ENCODE assay signal across 1 cellular context in the genomic region with DNA sequence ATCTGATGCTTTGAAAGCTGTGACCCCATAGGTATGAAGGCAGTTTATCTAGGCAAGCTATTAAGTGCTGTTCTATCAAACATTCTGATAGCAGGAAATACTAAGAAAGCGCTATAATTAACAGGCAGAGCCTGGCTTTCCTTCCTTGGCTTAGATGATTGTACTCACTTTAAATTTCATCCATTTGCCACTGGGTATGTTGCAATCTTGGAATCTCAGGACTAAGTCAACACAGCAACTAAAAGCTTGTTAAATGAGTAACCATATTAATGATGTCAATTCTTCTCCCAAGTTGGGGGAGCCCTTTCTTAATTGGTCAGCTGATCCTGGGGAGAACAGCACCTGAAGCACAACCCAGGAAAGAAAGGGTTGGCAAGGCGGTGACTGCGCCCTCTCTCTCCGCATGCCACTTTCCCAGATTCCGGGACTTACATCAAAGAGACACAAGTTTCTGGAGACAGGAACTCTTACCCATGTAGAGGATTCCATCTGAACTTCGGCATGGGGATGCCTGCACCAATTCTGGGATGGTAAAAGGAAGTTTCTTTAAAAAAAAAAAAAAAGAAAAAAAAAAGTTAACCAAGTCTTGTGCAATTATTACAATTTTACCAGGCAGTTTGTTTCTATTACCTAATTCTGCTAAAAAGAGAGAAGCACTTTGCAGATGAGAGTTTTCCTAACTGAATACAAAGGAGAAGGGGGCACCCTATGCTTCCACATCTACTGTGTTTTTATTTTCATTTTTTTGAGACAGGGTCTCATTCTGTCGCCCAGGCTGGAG.
TF ChIP-seq lines count a peak whose summit lies in the region.

No MANE protein-coding gene starts in this region.

TF ChIP-seq in HepG2, 621 proteins besides CTCF, POLR2A, EP300 and RAD21 (continued from another document and continues in another):
- TF ChIP-seq, protein P1, sequence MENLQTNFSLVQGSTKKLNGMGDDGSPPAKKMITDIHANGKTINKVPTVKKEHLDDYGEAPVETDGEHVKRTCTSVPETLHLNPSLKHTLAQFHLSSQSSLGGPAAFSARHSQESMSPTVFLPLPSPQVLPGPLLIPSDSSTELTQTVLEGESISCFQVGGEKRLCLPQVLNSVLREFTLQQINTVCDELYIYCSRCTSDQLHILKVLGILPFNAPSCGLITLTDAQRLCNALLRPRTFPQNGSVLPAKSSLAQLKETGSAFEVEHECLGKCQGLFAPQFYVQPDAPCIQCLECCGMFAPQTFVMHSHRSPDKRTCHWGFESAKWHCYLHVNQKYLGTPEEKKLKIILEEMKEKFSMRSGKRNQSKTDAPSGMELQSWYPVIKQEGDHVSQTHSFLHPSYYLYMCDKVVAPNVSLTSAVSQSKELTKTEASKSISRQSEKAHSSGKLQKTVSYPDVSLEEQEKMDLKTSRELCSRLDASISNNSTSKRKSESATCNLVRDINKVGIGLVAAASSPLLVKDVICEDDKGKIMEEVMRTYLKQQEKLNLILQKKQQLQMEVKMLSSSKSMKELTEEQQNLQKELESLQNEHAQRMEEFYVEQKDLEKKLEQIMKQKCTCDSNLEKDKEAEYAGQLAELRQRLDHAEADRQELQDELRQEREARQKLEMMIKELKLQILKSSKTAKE (CRISPR knock-in tag; IDR thresholded peaks at IDR 0.05; ENCODE audit: borderline replicate concordance), result no peak
- TF ChIP-seq, protein P2, sequence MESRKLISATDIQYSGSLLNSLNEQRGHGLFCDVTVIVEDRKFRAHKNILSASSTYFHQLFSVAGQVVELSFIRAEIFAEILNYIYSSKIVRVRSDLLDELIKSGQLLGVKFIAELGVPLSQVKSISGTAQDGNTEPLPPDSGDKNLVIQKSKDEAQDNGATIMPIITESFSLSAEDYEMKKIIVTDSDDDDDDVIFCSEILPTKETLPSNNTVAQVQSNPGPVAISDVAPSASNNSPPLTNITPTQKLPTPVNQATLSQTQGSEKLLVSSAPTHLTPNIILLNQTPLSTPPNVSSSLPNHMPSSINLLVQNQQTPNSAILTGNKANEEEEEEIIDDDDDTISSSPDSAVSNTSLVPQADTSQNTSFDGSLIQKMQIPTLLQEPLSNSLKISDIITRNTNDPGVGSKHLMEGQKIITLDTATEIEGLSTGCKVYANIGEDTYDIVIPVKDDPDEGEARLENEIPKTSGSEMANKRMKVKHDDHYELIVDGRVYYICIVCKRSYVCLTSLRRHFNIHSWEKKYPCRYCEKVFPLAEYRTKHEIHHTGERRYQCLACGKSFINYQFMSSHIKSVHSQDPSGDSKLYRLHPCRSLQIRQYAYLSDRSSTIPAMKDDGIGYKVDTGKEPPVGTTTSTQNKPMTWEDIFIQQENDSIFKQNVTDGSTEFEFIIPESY (CRISPR knock-in tag; IDR thresholded peaks at IDR 0.05), result 0 out of 2 replicates have a peak, but pooled peaks have one; percentile 28
- TF ChIP-seq ZNF431 (CRISPR knock-in tag; IDR thresholded peaks at IDR 0.05; ENCODE audit: borderline replicate concordance, low read depth), result no peak
- no peak for TF ChIP-seq ZNF83 (CRISPR knock-in tag; IDR thresholded peaks at IDR 0.05; ENCODE audit: borderline replicate concordance)
- TF ChIP-seq REXO4 (CRISPR knock-in tag; IDR thresholded peaks at IDR 0.05; ENCODE audit: borderline replicate concordance), result no peak
- TF ChIP-seq, protein P3, sequence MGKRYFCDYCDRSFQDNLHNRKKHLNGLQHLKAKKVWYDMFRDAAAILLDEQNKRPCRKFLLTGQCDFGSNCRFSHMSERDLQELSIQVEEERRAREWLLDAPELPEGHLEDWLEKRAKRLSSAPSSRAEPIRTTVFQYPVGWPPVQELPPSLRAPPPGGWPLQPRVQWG (CRISPR knock-in tag; IDR thresholded peaks at IDR 0.05; ENCODE audit: borderline replicate concordance, low read depth), result no peak
- no peak for TF ChIP-seq GABPA (IDR thresholded peaks at IDR 0.05; ENCODE audit: low read depth, low read length)
- TF ChIP-seq GABPA (CRISPR knock-in tag; IDR thresholded peaks at IDR 0.05; ENCODE audit: low read depth), result no peak; the same call in 1 of the 2 replicates
- peak; percentile 84; the same call in 1 of the 2 replicates for TF ChIP-seq SOX5 (CRISPR knock-in tag; IDR thresholded peaks at IDR 0.05; ENCODE audit: borderline replicate concordance)
- TF ChIP-seq ZNF567 (CRISPR knock-in tag; IDR thresholded peaks at IDR 0.05; ENCODE audit: borderline replicate concordance), result no peak
- TF ChIP-seq, protein P4, sequence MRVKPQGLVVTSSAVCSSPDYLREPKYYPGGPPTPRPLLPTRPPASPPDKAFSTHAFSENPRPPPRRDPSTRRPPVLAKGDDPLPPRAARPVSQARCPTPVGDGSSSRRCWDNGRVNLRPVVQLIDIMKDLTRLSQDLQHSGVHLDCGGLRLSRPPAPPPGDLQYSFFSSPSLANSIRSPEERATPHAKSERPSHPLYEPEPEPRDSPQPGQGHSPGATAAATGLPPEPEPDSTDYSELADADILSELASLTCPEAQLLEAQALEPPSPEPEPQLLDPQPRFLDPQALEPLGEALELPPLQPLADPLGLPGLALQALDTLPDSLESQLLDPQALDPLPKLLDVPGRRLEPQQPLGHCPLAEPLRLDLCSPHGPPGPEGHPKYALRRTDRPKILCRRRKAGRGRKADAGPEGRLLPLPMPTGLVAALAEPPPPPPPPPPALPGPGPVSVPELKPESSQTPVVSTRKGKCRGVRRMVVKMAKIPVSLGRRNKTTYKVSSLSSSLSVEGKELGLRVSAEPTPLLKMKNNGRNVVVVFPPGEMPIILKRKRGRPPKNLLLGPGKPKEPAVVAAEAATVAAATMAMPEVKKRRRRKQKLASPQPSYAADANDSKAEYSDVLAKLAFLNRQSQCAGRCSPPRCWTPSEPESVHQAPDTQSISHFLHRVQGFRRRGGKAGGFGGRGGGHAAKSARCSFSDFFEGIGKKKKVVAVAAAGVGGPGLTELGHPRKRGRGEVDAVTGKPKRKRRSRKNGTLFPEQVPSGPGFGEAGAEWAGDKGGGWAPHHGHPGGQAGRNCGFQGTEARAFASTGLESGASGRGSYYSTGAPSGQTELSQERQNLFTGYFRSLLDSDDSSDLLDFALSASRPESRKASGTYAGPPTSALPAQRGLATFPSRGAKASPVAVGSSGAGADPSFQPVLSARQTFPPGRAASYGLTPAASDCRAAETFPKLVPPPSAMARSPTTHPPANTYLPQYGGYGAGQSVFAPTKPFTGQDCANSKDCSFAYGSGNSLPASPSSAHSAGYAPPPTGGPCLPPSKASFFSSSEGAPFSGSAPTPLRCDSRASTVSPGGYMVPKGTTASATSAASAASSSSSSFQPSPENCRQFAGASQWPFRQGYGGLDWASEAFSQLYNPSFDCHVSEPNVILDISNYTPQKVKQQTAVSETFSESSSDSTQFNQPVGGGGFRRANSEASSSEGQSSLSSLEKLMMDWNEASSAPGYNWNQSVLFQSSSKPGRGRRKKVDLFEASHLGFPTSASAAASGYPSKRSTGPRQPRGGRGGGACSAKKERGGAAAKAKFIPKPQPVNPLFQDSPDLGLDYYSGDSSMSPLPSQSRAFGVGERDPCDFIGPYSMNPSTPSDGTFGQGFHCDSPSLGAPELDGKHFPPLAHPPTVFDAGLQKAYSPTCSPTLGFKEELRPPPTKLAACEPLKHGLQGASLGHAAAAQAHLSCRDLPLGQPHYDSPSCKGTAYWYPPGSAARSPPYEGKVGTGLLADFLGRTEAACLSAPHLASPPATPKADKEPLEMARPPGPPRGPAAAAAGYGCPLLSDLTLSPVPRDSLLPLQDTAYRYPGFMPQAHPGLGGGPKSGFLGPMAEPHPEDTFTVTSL (CRISPR knock-in tag; IDR thresholded peaks at IDR 0.05; ENCODE audit: borderline replicate concordance), result peak; percentile 53; the same call in 1 of the 2 replicates
- TF ChIP-seq ZNF788 (CRISPR knock-in tag; IDR thresholded peaks at IDR 0.05; ENCODE audit: borderline replicate concordance), result no peak
- no peak for TF ChIP-seq SRY (CRISPR knock-in tag; IDR thresholded peaks at IDR 0.05)
- TF ChIP-seq NR1H2 (CRISPR knock-in tag; IDR thresholded peaks at IDR 0.05; ENCODE audit: borderline replicate concordance, low read depth), result no peak
- no peak for TF ChIP-seq STAT5B (CRISPR knock-in tag; IDR thresholded peaks at IDR 0.05)
- TF ChIP-seq CBX2 (IDR thresholded peaks at IDR 0.05; ENCODE audit: low read depth, low read length), result no peak
- TF ChIP-seq CBX2 (CRISPR knock-in tag; IDR thresholded peaks at IDR 0.05; ENCODE audit: low read depth), result no peak
- TF ChIP-seq ZNF24 (IDR thresholded peaks at IDR 0.05), result no peak
- TF ChIP-seq, protein P5, sequence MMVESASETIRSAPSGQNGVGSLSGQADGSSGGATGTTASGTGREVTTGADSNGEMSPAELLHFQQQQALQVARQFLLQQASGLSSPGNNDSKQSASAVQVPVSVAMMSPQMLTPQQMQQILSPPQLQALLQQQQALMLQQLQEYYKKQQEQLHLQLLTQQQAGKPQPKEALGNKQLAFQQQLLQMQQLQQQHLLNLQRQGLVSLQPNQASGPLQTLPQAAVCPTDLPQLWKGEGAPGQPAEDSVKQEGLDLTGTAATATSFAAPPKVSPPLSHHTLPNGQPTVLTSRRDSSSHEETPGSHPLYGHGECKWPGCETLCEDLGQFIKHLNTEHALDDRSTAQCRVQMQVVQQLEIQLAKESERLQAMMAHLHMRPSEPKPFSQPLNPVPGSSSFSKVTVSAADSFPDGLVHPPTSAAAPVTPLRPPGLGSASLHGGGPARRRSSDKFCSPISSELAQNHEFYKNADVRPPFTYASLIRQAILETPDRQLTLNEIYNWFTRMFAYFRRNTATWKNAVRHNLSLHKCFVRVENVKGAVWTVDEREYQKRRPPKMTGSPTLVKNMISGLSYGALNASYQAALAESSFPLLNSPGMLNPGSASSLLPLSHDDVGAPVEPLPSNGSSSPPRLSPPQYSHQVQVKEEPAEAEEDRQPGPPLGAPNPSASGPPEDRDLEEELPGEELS (CRISPR knock-in tag; IDR thresholded peaks at IDR 0.05), result peak; percentile 71
- TF ChIP-seq, protein P6, sequence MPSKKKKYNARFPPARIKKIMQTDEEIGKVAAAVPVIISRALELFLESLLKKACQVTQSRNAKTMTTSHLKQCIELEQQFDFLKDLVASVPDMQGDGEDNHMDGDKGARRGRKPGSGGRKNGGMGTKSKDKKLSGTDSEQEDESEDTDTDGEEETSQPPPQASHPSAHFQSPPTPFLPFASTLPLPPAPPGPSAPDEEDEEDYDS (CRISPR knock-in tag; IDR thresholded peaks at IDR 0.05), result no peak
- TF ChIP-seq, protein P7, sequence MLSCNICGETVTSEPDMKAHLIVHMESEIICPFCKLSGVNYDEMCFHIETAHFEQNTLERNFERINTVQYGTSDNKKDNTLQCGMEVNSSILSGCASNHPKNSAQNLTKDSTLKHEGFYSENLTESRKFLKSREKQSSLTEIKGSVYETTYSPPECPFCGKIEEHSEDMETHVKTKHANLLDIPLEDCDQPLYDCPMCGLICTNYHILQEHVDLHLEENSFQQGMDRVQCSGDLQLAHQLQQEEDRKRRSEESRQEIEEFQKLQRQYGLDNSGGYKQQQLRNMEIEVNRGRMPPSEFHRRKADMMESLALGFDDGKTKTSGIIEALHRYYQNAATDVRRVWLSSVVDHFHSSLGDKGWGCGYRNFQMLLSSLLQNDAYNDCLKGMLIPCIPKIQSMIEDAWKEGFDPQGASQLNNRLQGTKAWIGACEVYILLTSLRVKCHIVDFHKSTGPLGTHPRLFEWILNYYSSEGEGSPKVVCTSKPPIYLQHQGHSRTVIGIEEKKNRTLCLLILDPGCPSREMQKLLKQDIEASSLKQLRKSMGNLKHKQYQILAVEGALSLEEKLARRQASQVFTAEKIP (CRISPR knock-in tag; IDR thresholded peaks at IDR 0.05; ENCODE audit: borderline replicate concordance), result no peak
- TF ChIP-seq HOXD1 (CRISPR knock-in tag; IDR thresholded peaks at IDR 0.05), result no peak
- TF ChIP-seq, protein P8, sequence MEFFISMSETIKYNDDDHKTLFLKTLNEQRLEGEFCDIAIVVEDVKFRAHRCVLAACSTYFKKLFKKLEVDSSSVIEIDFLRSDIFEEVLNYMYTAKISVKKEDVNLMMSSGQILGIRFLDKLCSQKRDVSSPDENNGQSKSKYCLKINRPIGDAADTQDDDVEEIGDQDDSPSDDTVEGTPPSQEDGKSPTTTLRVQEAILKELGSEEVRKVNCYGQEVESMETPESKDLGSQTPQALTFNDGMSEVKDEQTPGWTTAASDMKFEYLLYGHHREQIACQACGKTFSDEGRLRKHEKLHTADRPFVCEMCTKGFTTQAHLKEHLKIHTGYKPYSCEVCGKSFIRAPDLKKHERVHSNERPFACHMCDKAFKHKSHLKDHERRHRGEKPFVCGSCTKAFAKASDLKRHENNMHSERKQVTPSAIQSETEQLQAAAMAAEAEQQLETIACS (CRISPR knock-in tag; IDR thresholded peaks at IDR 0.05), result no peak
- no peak for TF ChIP-seq SNAI1 (CRISPR knock-in tag; IDR thresholded peaks at IDR 0.05; ENCODE audit: borderline replicate concordance)
- no peak for TF ChIP-seq JARID2 (CRISPR knock-in tag; IDR thresholded peaks at IDR 0.05; ENCODE audit: insufficient replicate concordance)
- TF ChIP-seq ZFX (CRISPR knock-in tag; IDR thresholded peaks at IDR 0.05; ENCODE audit: low read depth), result no peak; the same call in 1 of the 2 replicates
- TF ChIP-seq SMARCE1 (IDR thresholded peaks at IDR 0.05; ENCODE audit: borderline replicate concordance), result no peak
- TF ChIP-seq, protein P9, sequence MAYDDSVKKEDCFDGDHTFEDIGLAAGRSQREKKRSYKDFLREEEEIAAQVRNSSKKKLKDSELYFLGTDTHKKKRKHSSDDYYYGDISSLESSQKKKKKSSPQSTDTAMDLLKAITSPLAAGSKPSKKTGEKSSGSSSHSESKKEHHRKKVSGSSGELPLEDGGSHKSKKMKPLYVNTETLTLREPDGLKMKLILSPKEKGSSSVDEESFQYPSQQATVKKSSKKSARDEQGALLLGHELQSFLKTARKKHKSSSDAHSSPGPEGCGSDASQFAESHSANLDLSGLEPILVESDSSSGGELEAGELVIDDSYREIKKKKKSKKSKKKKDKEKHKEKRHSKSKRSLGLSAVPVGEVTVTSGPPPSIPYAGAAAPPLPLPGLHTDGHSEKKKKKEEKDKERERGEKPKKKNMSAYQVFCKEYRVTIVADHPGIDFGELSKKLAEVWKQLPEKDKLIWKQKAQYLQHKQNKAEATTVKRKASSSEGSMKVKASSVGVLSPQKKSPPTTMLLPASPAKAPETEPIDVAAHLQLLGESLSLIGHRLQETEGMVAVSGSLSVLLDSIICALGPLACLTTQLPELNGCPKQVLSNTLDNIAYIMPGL (CRISPR knock-in tag; IDR thresholded peaks at IDR 0.05; ENCODE audit: borderline replicate concordance in 1 of 2, low read depth in 1 of 2), result 0 out of 4 replicates have a peak, but pooled peaks of 1 of the 2 experiments have one; percentile 24
- no peak for TF ChIP-seq ATRX (CRISPR knock-in tag; IDR thresholded peaks at IDR 0.05; ENCODE audit: borderline replicate concordance)
- peak; percentile 83 for TF ChIP-seq HDAC2 (CRISPR knock-in tag; IDR thresholded peaks at IDR 0.05)
- TF ChIP-seq DPF2 (CRISPR knock-in tag; IDR thresholded peaks at IDR 0.05; ENCODE audit: borderline replicate concordance, low read depth), result peak; percentile 88
- no peak for TF ChIP-seq ARNTL (CRISPR knock-in tag; IDR thresholded peaks at IDR 0.05)
- TF ChIP-seq, protein P10, sequence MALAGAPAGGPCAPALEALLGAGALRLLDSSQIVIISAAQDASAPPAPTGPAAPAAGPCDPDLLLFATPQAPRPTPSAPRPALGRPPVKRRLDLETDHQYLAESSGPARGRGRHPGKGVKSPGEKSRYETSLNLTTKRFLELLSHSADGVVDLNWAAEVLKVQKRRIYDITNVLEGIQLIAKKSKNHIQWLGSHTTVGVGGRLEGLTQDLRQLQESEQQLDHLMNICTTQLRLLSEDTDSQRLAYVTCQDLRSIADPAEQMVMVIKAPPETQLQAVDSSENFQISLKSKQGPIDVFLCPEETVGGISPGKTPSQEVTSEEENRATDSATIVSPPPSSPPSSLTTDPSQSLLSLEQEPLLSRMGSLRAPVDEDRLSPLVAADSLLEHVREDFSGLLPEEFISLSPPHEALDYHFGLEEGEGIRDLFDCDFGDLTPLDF (CRISPR knock-in tag; IDR thresholded peaks at IDR 0.05), result no peak
- no peak for TF ChIP-seq GZF1 (CRISPR knock-in tag; IDR thresholded peaks at IDR 0.05)
- TF ChIP-seq CCDC6 (CRISPR knock-in tag; IDR thresholded peaks at IDR 0.05), result no peak
- no peak for TF ChIP-seq CBFB (CRISPR knock-in tag; IDR thresholded peaks at IDR 0.05)
